ENCODE assay signal across 10 cellular contexts in genomic region chr6:142482249-142482648, GRCh38.
"Had no signal": no experiment of that assay in that cellular context is flagged by ENCODE, and none has a peak within 500 bp of the region (broad histone marks: within the 10 kb centered on the region; RNA-seq: fewer than 3 reads in every experiment).

No MANE protein-coding gene starts in this region.

- H3K27ac Mint-ChIP-seq: endodermal cell; immature natural killer cell; naive thymus-derived CD8-positive, alpha-beta T cell; stimulated activated memory B cell treated with anti-CD40 and anti-IgM and Interleukin-4, amounts not matched to agents 10 μg/mL and 1 μg/mL and 100 μg/mL, for 72 hours; T-helper 1 cell treated with Interleukin-12 subunit alpha and Interleukin-12 subunit beta and Interleukin-4 antibody, amounts not matched to agents 30 μg/mL and 1 μg/mL, for 36 hours had no signal

- DNase-seq: activated CD4-positive, alpha-beta T cell treated with anti-CD3 and anti-CD28 coated beads, Interleukin-2, amount 50 U/mL, for 1 hour; activated naive CD4-positive, alpha-beta T cell treated with anti-CD3 and anti-CD28 coated beads, Interleukin-2, amount 50 U/mL, for 16 hours; endodermal cell; immature natural killer cell; left colon; naive thymus-derived CD8-positive, alpha-beta T cell; right cardiac atrium had no signal

- H3K27me3 ChIP-seq: body of pancreas had no signal

- H3K36me3 Mint-ChIP-seq: immature natural killer cell; stimulated activated memory B cell treated with anti-CD40 and anti-IgM and Interleukin-4, amounts not matched to agents 10 μg/mL and 1 μg/mL and 100 μg/mL, for 72 hours had no signal

- H3K9me3 ChIP-seq: body of pancreas had no signal

- H3K4me1 Mint-ChIP-seq: immature natural killer cell; naive thymus-derived CD8-positive, alpha-beta T cell; stimulated activated memory B cell treated with anti-CD40 and anti-IgM and Interleukin-4, amounts not matched to agents 10 μg/mL and 1 μg/mL and 100 μg/mL, for 72 hours had no signal

- H3K27ac ChIP-seq: body of pancreas had no signal

- H3K4me3 ChIP-seq: body of pancreas had no signal

- H3K4me3 Mint-ChIP-seq: endodermal cell; immature natural killer cell; naive thymus-derived CD8-positive, alpha-beta T cell; stimulated activated memory B cell treated with anti-CD40 and anti-IgM and Interleukin-4, amounts not matched to agents 10 μg/mL and 1 μg/mL and 100 μg/mL, for 72 hours; T-helper 1 cell treated with Interleukin-12 subunit alpha and Interleukin-12 subunit beta and Interleukin-4 antibody, amounts not matched to agents 30 μg/mL and 1 μg/mL, for 36 hours had no signal

- H3K9me3 Mint-ChIP-seq: endodermal cell, immature natural killer cell had no signal

- H3K4me1 ChIP-seq: body of pancreas had no signal
